In the genomic region with DNA sequence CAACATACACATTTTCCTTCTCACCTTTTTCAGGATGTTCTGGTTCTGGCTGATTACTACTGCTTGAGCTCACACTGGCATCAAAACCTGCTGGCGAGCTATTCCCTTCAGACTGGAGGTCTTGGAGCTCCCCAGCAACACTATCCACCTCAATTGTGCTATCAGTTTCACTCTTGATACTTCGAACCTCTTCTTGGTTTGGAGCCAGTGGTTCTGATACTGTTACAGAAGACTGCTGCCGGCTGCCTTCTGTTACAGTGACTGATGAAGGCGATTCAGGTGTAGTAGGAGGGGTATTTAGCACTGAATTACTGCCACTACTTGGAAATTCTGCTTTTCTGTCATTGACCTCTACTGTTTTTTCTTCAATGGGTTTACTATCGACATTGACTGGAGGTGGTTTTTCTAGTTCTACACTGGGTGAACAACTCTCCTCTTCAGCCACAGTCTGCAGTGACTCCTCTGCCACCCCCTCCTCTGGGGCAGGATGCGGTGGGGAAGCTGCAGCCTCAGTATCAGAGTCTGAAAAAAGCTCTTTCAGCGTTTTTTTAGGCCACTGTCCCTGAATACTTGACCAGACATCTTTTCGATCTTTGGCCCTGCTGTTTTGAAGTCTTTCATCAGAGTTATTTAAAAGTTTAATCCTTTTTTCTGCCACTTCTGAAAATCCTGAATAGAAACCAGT, we compare ENCODE assay signal across 22 cellular contexts. TPM values are rescaled to one million over a fixed set of nuclear protein-coding genes. Genes with fewer than 3 reads are reported as not detected.
A peak's percentile ranks its signal among the peaks of the same experiment; 100 is the strongest.
DNase-seq lines count a peak whose midpoint lies in the region; ATAC-seq and TF ChIP-seq lines count a peak whose summit lies in the region.
"Had no signal": no experiment of that assay in that cellular context is flagged by ENCODE, and none has a peak within 500 bp of the region (broad histone marks: within the 10 kb centered on the region; RNA-seq: fewer than 3 reads in every experiment).

No MANE protein-coding gene starts in this region.

- H3K27ac Mint-ChIP-seq in activated T-cell treated with anti-CD3 and anti-CD28 coated beads, Interleukin-2, amount 50 U/mL, for 72 hours: peak overlapping the region; percentile 47
- peak overlapping the region; percentile 50 for H3K27ac Mint-ChIP-seq in activated T-helper 2 cell treated with anti-CD3 and anti-CD28 coated beads, Interferon-gamma antibody, Interleukin-2, Interleukin-4, amounts not matched to agents 10 μg/mL and 5 μg/mL and 100 μg/mL, durations not matched to agents 14 hours and 24 hours and 36 hours
- peak overlapping the region; percentile 55 to 63 for H3K27ac Mint-ChIP-seq in natural killer cell

- H3K79me2 ChIP-seq in HCT116 (ENCODE audit: insufficient read depth, low read length): no peaks in the 10 kb centered on the region

- no peak overlapping the region for H3K4me2 ChIP-seq in HCT116 (ENCODE audit: low read length)
- H3K4me2 ChIP-seq: BLaER1 treated with 17β-estradiol and CSF1 and Interleukin-3, amounts not matched to agents 10 nM and 100 nM had no signal

- TSS peak; percentile 57 for BruUV-seq in HCT116 (replicated peaks; lab: Mats Ljungman, UMichigan)

- H3K27me3 ChIP-seq in HCT116 (ENCODE audit: insufficient read depth, low read length): no peaks in the 10 kb centered on the region
- H3K27me3 ChIP-seq in esophagus squamous epithelium: no peaks in the 10 kb centered on the region
- no peaks in the 10 kb centered on the region for H3K27me3 ChIP-seq in vagina
- H3K27me3 ChIP-seq: BLaER1 treated with 17β-estradiol and CSF1 and Interleukin-3, amounts not matched to agents 10 nM and 100 nM; sigmoid colon had no signal

- H4K20me1 ChIP-seq in HCT116 (ENCODE audit: insufficient read depth): peaks cover 3% of the 10 kb centered on the region; the same call in 1 of the 2 replicates

- intact Hi-C loops in HCT116 (cut with micrococcal nuclease) (no loop called here), natural killer cell (cut with micrococcal nuclease) (no loop called here), esophagus squamous epithelium (cut with DNase I) (no loop called here), vagina (cut with DNase I) (no loop called here)
- intact Hi-C loops in activated T-helper 2 cell treated with anti-CD3 and anti-CD28 coated beads, Interferon-gamma antibody, Interleukin-2, Interleukin-4, amounts not matched to agents 10 μg/mL and 5 μg/mL and 100 μg/mL, durations not matched to agents 14 hours and 24 hours and 36 hours (cut with micrococcal nuclease): no loop called here

- peak; percentile 53 to 71 for ATAC-seq in activated T-cell treated with anti-CD3 and anti-CD28 coated beads, Interleukin-2, amount 50 U/mL, for 72 hours (replicated peaks in 1 of 2)
- ATAC-seq in HCT116: no peak
- peak in 2 of 3 donors; percentile 44 to 61 for ATAC-seq in natural killer cell
- ATAC-seq: PC-3 had no signal

- no peak for TF ChIP-seq POLR2A in HCT116 (IDR thresholded peaks at IDR 0.05; ENCODE audit: borderline replicate concordance, extremely low read depth, insufficient read depth, insufficient read length)
- TF ChIP-seq POLR2A in esophagus squamous epithelium (IDR thresholded peaks at IDR 0.05): no peak
- TF ChIP-seq POLR2A in vagina (IDR thresholded peaks at IDR 0.05): no peak

- CTCF ChIA-PET in HCT116 (lab: Charles Lee): no interaction called here

- H3K4me3 Mint-ChIP-seq in activated T-cell treated with anti-CD3 and anti-CD28 coated beads, Interleukin-2, amount 50 U/mL, for 72 hours: no peak overlapping the region
- no peak overlapping the region for H3K4me3 Mint-ChIP-seq in activated T-helper 2 cell treated with anti-CD3 and anti-CD28 coated beads, Interferon-gamma antibody, Interleukin-2, Interleukin-4, amounts not matched to agents 10 μg/mL and 5 μg/mL and 100 μg/mL, durations not matched to agents 14 hours and 24 hours and 36 hours (ENCODE audit: low read depth)
- H3K4me3 Mint-ChIP-seq in natural killer cell: no peak overlapping the region

- H3K36me3 ChIP-seq in HCT116 (ENCODE audit: control insufficient read depth in 1 of 2, insufficient read depth in 2 of 2, low read length in 2 of 2) (peaks cover 25 to 27% of the 10 kb centered on the region in 2 experiments), esophagus squamous epithelium (peaks cover 1 to 82% (median 4%) of the 10 kb centered on the region in 3 donors), vagina (peaks cover 0 to 40% of the 10 kb centered on the region in 2 donors)

- H3K27me3 Mint-ChIP-seq in activated T-cell treated with anti-CD3 and anti-CD28 coated beads, Interleukin-2, amount 50 U/mL, for 72 hours (ENCODE audit: low read depth): no peaks in the 10 kb centered on the region
- no peaks in the 10 kb centered on the region for H3K27me3 Mint-ChIP-seq in activated T-helper 2 cell treated with anti-CD3 and anti-CD28 coated beads, Interferon-gamma antibody, Interleukin-2, Interleukin-4, amounts not matched to agents 10 μg/mL and 5 μg/mL and 100 μg/mL, durations not matched to agents 14 hours and 24 hours and 36 hours (ENCODE audit: low read depth)
- no peaks in the 10 kb centered on the region for H3K27me3 Mint-ChIP-seq in natural killer cell (ENCODE audit: low read depth in 2 of 2)

- TF ChIP-seq CTCF in HCT116 (IDR thresholded peaks at IDR 0.05 in 2 of 3, conservative IDR thresholded peaks at IDR 0.05 in 1 of 3; ENCODE audit: borderline replicate concordance in 1 of 3, insufficient read depth in 1 of 3, low read depth in 2 of 3, low read length in 2 of 3) (no peak), natural killer cell (IDR thresholded peaks at IDR 0.05) (no peak), esophagus squamous epithelium (IDR thresholded peaks at IDR 0.05) (no peak), vagina (IDR thresholded peaks at IDR 0.05) (no peak)

- no peak for TF ChIP-seq RAD21 in HCT116 (IDR thresholded peaks at IDR 0.05; ENCODE audit: low read depth)

- POLR2A ChIA-PET in HCT116 (lab: Charles Lee): no interaction called here

- H3K9me3 ChIP-seq in HCT116 (ENCODE audit: control insufficient read depth in 1 of 2, insufficient read depth in 1 of 2, low read depth in 1 of 2, low read length in 2 of 2) (no peaks in the 10 kb centered on the region), esophagus squamous epithelium (no peaks in the 10 kb centered on the region), vagina (no peaks in the 10 kb centered on the region)
- H3K9me3 ChIP-seq: BLaER1 treated with 17β-estradiol and CSF1 and Interleukin-3, amounts not matched to agents 10 nM and 100 nM; sigmoid colon; thoracic aorta had no signal

- no peak overlapping the region for H2AFZ ChIP-seq in HCT116 (ENCODE audit: low read depth, low read length, poor library complexity, severe bottlenecking)
- H2AFZ ChIP-seq: GM23248 had no signal

- H3K9ac ChIP-seq in HCT116 (ENCODE audit: low read length): no peak overlapping the region
- H3K9ac ChIP-seq: BLaER1 treated with 17β-estradiol and CSF1 and Interleukin-3, amounts not matched to agents 10 nM and 100 nM; GM23248 had no signal

- no peak overlapping the region for H3K27ac ChIP-seq in HCT116 (ENCODE audit: low read depth, low read length)
- no peak overlapping the region for H3K27ac ChIP-seq in esophagus squamous epithelium
- no peak overlapping the region for H3K27ac ChIP-seq in vagina
- H3K27ac ChIP-seq: BLaER1 treated with 17β-estradiol and CSF1 and Interleukin-3, amounts not matched to agents 10 nM and 100 nM; GM23248; sigmoid colon; thoracic aorta had no signal

- peaks cover 7% of the 10 kb centered on the region for H3K4me1 Mint-ChIP-seq in activated T-cell treated with anti-CD3 and anti-CD28 coated beads, Interleukin-2, amount 50 U/mL, for 72 hours (ENCODE audit: low read depth)
- H3K4me1 Mint-ChIP-seq in activated T-helper 2 cell treated with anti-CD3 and anti-CD28 coated beads, Interferon-gamma antibody, Interleukin-2, Interleukin-4, amounts not matched to agents 10 μg/mL and 5 μg/mL and 100 μg/mL, durations not matched to agents 14 hours and 24 hours and 36 hours (ENCODE audit: low read depth): peaks cover 19% of the 10 kb centered on the region
- peaks cover 18 to 22% of the 10 kb centered on the region in 2 donors for H3K4me1 Mint-ChIP-seq in natural killer cell

- H3K36me3 Mint-ChIP-seq in activated T-cell treated with anti-CD3 and anti-CD28 coated beads, Interleukin-2, amount 50 U/mL, for 72 hours (ENCODE audit: insufficient read depth in 2 of 2): peaks cover 8 to 17% of the 10 kb centered on the region in 2 donors
- peaks cover 42% of the 10 kb centered on the region for H3K36me3 Mint-ChIP-seq in activated T-helper 2 cell treated with anti-CD3 and anti-CD28 coated beads, Interferon-gamma antibody, Interleukin-2, Interleukin-4, amounts not matched to agents 10 μg/mL and 5 μg/mL and 100 μg/mL, durations not matched to agents 14 hours and 24 hours and 36 hours (ENCODE audit: low read depth)
- H3K36me3 Mint-ChIP-seq in natural killer cell: peaks cover 9% of the 10 kb centered on the region

- H3K9me3 Mint-ChIP-seq in activated T-cell treated with anti-CD3 and anti-CD28 coated beads, Interleukin-2, amount 50 U/mL, for 72 hours: no peaks in the 10 kb centered on the region
- no peaks in the 10 kb centered on the region for H3K9me3 Mint-ChIP-seq in activated T-helper 2 cell treated with anti-CD3 and anti-CD28 coated beads, Interferon-gamma antibody, Interleukin-2, Interleukin-4, amounts not matched to agents 10 μg/mL and 5 μg/mL and 100 μg/mL, durations not matched to agents 14 hours and 24 hours and 36 hours
- no peaks in the 10 kb centered on the region for H3K9me3 Mint-ChIP-seq in natural killer cell

- H3K4me3 ChIP-seq in HCT116 (replicated peaks in 1 of 2; ENCODE audit: low read depth in 1 of 2, low read length in 2 of 2) (no peak overlapping the region), esophagus squamous epithelium (no peak overlapping the region), vagina (no peak overlapping the region)
- H3K4me3 ChIP-seq: BLaER1 treated with 17β-estradiol and CSF1 and Interleukin-3, amounts not matched to agents 10 nM and 100 nM; GM23248; sigmoid colon; thoracic aorta had no signal

- no peak for DNase-seq in activated T-cell treated with anti-CD3 and anti-CD28 coated beads, Interleukin-2, amount 50 U/mL, for 72 hours
- DNase-seq in activated T-cell treated with anti-CD3 and anti-CD28 coated beads for 4 hours (no peak), HCT116 (ENCODE audit: low read depth, low spot score) (no peak), natural killer cell (no peak), esophagus squamous epithelium (lab: John Stamatoyannopoulos, UW) (no peak), vagina (ENCODE audit: extremely low spot score in 2 of 2) (no peak), NCI-H510A (lab: John Stamatoyannopoulos, UW) (no peak)
- no peak for DNase-seq in activated T-helper 2 cell treated with anti-CD3 and anti-CD28 coated beads, Interferon-gamma antibody, Interleukin-2, Interleukin-4, amounts not matched to agents 10 μg/mL and 5 μg/mL and 100 μg/mL, durations not matched to agents 14 hours and 24 hours and 36 hours (ENCODE audit: low spot score)
- DNase-seq: activated CD4-positive, alpha-beta T cell treated with anti-CD3 and anti-CD28 coated beads for 48 hours; amygdala; cortex of kidney; GM23248; head of caudate nucleus; NCI-H1105; NCI-H2029; NCI-H226; PC-3; posterior cingulate gyrus; SHP77 treated with DMSO at 0.1 percent for 48 hours; sigmoid colon had no signal

- H3K9me2 ChIP-seq in HCT116 (ENCODE audit: insufficient read depth): no peaks in the 10 kb centered on the region

- H3K4me1 ChIP-seq in HCT116 (ENCODE audit: control insufficient read depth in 1 of 2, insufficient read depth in 2 of 2, low read length in 2 of 2): no peaks in the 10 kb centered on the region
- H3K4me1 ChIP-seq in esophagus squamous epithelium: no peaks in the 10 kb centered on the region
- H3K4me1 ChIP-seq in vagina: no peaks in the 10 kb centered on the region
- H3K4me1 ChIP-seq: BLaER1 treated with 17β-estradiol and CSF1 and Interleukin-3, amounts not matched to agents 10 nM and 100 nM; sigmoid colon had no signal

- WGBS in esophagus squamous epithelium, 2 donors: 74 to 81% methylated on average over 8 of the region's 8 CpGs

- RAD21 ChIA-PET in HCT116 (lab: Charles Lee; ENCODE audit: low non-redundant PET in 1 of 2, low total read pairs in 2 of 2, uncharacterized antibody in 2 of 2, unreplicated experiment in 2 of 2): no interaction called here

RNA-seq across cellular contexts. Expression of a gene that starts 20.7 kb away (rescaled TPM):
- total RNA-seq in activated T-cell treated with anti-CD3 and anti-CD28 coated beads, Interleukin-2, amount 50 U/mL, for 72 hours: 100 to 1,000 TPM; 127 to 128 TPM
- total RNA-seq in HCT116 (2021; ENCODE audit: unreplicated experiment) (82.0 TPM), natural killer cell (100 to 1,000 TPM; 163 to 187 (median 180) TPM), esophagus squamous epithelium (10 to 100 TPM; 38.8 to 54.2 (median 40.5) TPM), vagina (44.7 TPM)
- 41.7 and 46.7 TPM in 2 replicates for polyA plus RNA-seq in HCT116 (2012)
- 122 and 125 TPM in 2 replicates for total RNA-seq in activated T-helper 2 cell treated with anti-CD3 and anti-CD28 coated beads, Interferon-gamma antibody, Interleukin-2, Interleukin-4, amounts not matched to agents 10 μg/mL and 5 μg/mL and 100 μg/mL, durations not matched to agents 14 hours and 24 hours and 36 hours

RNA-seq across cellular contexts. Expression of a gene that starts 53.1 kb away (rescaled TPM):
- total RNA-seq in activated T-cell treated with anti-CD3 and anti-CD28 coated beads, Interleukin-2, amount 50 U/mL, for 72 hours: 100 to 1,000 TPM; 140 to 154 TPM
- total RNA-seq in HCT116 (2021; ENCODE audit: unreplicated experiment): 184 TPM
- polyA plus RNA-seq in HCT116 (2012): 165 and 166 TPM in 2 replicates
- 105 and 118 TPM in 2 replicates for total RNA-seq in activated T-helper 2 cell treated with anti-CD3 and anti-CD28 coated beads, Interferon-gamma antibody, Interleukin-2, Interleukin-4, amounts not matched to agents 10 μg/mL and 5 μg/mL and 100 μg/mL, durations not matched to agents 14 hours and 24 hours and 36 hours
- 10 to 100 TPM; 59.5 to 72.3 (median 60.2) TPM for total RNA-seq in natural killer cell
- 100 to 1,000 TPM in 1 of 4 donors, 10 to 100 TPM in 3; 36.4 to 117 (median 84.1) TPM for total RNA-seq in esophagus squamous epithelium
- 71.9 TPM for total RNA-seq in vagina
